ENCODE assay signal across 12 cellular contexts in the genomic region with DNA sequence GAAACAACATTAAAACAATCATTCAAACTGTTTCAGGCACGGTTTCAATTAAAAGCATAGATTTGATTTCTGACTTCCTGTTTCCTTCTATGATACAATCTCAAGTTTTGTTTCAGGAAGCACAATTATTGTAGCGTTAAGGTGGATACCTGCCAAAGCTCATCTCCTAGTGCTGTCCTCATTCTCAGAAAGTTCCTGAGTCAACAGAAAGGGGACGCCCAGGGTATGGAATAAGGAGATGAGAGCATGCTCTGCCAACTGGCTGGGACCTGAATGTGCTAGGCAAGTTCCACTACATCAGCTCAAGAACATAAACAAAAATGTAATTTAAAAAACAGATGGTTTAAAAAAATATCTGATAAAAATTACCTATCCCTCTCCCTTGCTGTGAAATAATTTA. TPM values are rescaled to one million over a fixed set of nuclear protein-coding genes. Genes with fewer than 3 reads are reported as not detected.
A peak's percentile ranks its signal among the peaks of the same experiment; 100 is the strongest.
DNase-seq lines count a peak whose midpoint lies in the region; ATAC-seq, FAIRE-seq and TF ChIP-seq lines count a peak whose summit lies in the region.
"Had no signal": no experiment of that assay in that cellular context is flagged by ENCODE, and none has a peak within 500 bp of the region (broad histone marks: within the 10 kb centered on the region; RNA-seq: fewer than 3 reads in every experiment).

No MANE protein-coding gene starts in this region.

- intact Hi-C loops in Calu3 (cut with micrococcal nuclease; ENCODE audit: unreplicated experiment) = no loop called here

- CTCF ChIA-PET in Calu3 (lab: Charles Lee) = interaction anchor here (1.3 kb wide), 1 partner anchor 142 kb away, joined by 7 read pairs; no protein-coding TSS in a partner anchor

- peak overlapping the region; percentile 78 for H3K27ac Mint-ChIP-seq in Calu3 (ENCODE audit: unreplicated experiment)
- peak overlapping the region; percentile 83 to 91 for H3K27ac Mint-ChIP-seq in natural killer cell treated with Interleukin-12 subunit alpha and Interleukin-12 subunit beta and Interleukin-15 and Interleukin-18, amount 100 ng/mL, for 72 hours

- no peak for DNase-seq in Calu3
- DNase-seq in NB4 (ENCODE audit: low read depth) = peak; percentile 36
- peak; percentile 58 for DNase-seq in bronchial epithelial cell (ENCODE audit: low read depth)
- DNase-seq in natural killer cell treated with Interleukin-12 subunit alpha and Interleukin-12 subunit beta and Interleukin-15 and Interleukin-18, amount 100 ng/mL, for 72 hours (ENCODE audit: low spot score) = no peak
- DNase-seq in NCI-H1694 (lab: John Stamatoyannopoulos, UW) = no peak
- DNase-seq in cortex of kidney (lab: John Stamatoyannopoulos, UW) = no peak
- DNase-seq in H54 (ENCODE audit: insufficient read length, low spot score) = no peak
- DNase-seq: amygdala, IMR-90 had no signal

- no peaks in the 10 kb centered on the region for H3K27me3 ChIP-seq in bronchial epithelial cell (ENCODE audit: control insufficient read depth, insufficient read depth, low read length)

- no peaks in the 10 kb centered on the region for H3K27me3 Mint-ChIP-seq in Calu3 (ENCODE audit: unreplicated experiment)
- H3K27me3 Mint-ChIP-seq in natural killer cell treated with Interleukin-12 subunit alpha and Interleukin-12 subunit beta and Interleukin-15 and Interleukin-18, amount 100 ng/mL, for 72 hours = no peaks in the 10 kb centered on the region

- no peaks in the 10 kb centered on the region for H3K9me3 Mint-ChIP-seq in Calu3 (ENCODE audit: low read depth, unreplicated experiment)
- no peaks in the 10 kb centered on the region for H3K9me3 Mint-ChIP-seq in natural killer cell treated with Interleukin-12 subunit alpha and Interleukin-12 subunit beta and Interleukin-15 and Interleukin-18, amount 100 ng/mL, for 72 hours

- peaks cover 30% of the 10 kb centered on the region for H3K36me3 Mint-ChIP-seq in Calu3 (ENCODE audit: insufficient read depth, unreplicated experiment)
- no peaks in the 10 kb centered on the region for H3K36me3 Mint-ChIP-seq in natural killer cell treated with Interleukin-12 subunit alpha and Interleukin-12 subunit beta and Interleukin-15 and Interleukin-18, amount 100 ng/mL, for 72 hours

- TF ChIP-seq CTCF in Calu3 (IDR thresholded peaks at IDR 0.05; ENCODE audit: unreplicated experiment) (no peak), NB4 (IDR thresholded peaks at IDR 0.05; ENCODE audit: low read depth, low read length) (no peak), bronchial epithelial cell (IDR thresholded peaks at IDR 0.05; ENCODE audit: insufficient read depth, low read length, severe bottlenecking) (peak; percentile 33)

- no peak overlapping the region for H3K4me3 Mint-ChIP-seq in Calu3 (ENCODE audit: low read depth, unreplicated experiment)
- peak overlapping the region; percentile 59 for H3K4me3 Mint-ChIP-seq in natural killer cell treated with Interleukin-12 subunit alpha and Interleukin-12 subunit beta and Interleukin-15 and Interleukin-18, amount 100 ng/mL, for 72 hours

- peaks cover 6% of the 10 kb centered on the region for H3K36me3 ChIP-seq in bronchial epithelial cell (ENCODE audit: control insufficient read depth, insufficient read depth, low read length)

- ATAC-seq in natural killer cell treated with Interleukin-12 subunit alpha and Interleukin-12 subunit beta and Interleukin-15 and Interleukin-18, amount 100 ng/mL, for 72 hours = no peak
- ATAC-seq in GM21447 (IDR thresholded peaks at IDR 0.05; ENCODE audit: unreplicated experiment) = no peak
- ATAC-seq: HCT116 had no signal

- no TSS peak for BruUV-seq in Calu3 (replicated peaks; lab: Mats Ljungman, UMichigan)

- no peak for FAIRE-seq in bronchial epithelial cell (lab: Jason Lieb, UNC)
- no peak for FAIRE-seq in H54 (lab: Jason Lieb, UNC)
- FAIRE-seq: GM12892 had no signal

- H3K4me3 ChIP-seq in NB4 (ENCODE audit: low read depth, low read length) = no peak overlapping the region
- H3K4me3 ChIP-seq in bronchial epithelial cell (ENCODE audit: low read depth, low read length) = no peak overlapping the region

- H3K4me1 Mint-ChIP-seq in Calu3 (ENCODE audit: low read depth, unreplicated experiment) = peaks cover 27% of the 10 kb centered on the region
- H3K4me1 Mint-ChIP-seq in natural killer cell treated with Interleukin-12 subunit alpha and Interleukin-12 subunit beta and Interleukin-15 and Interleukin-18, amount 100 ng/mL, for 72 hours (ENCODE audit: low read depth in 2 of 2) = peaks cover 24 to 32% of the 10 kb centered on the region in 2 donors

- no peak for TF ChIP-seq POLR2A in NB4 (IDR thresholded peaks at IDR 0.05; ENCODE audit: extremely low read depth, insufficient read length)
- TF ChIP-seq POLR2A in H54 (IDR thresholded peaks at IDR 0.05; ENCODE audit: low read depth, low read length) = no peak

RNA-seq across cellular contexts. Expression of a gene that starts 2.1 kb away (rescaled TPM):
- total RNA-seq in Calu3 (2022) = 34.1 and 54.0 TPM in 2 replicates
- total RNA-seq in bronchial epithelial cell = 1.8 and 5.8 TPM in 2 replicates
- total RNA-seq in natural killer cell treated with Interleukin-12 subunit alpha and Interleukin-12 subunit beta and Interleukin-15 and Interleukin-18, amount 100 ng/mL, for 72 hours = 10 to 100 TPM; 29.4 to 49.0 TPM

Comparison
In these comparisons a context has a peak if more than half of its experiments do, and no peak if none do; other contexts are left out.
1. DNase-seq: peak in NB4 (single experiment) and bronchial epithelial cell (single experiment); none in Calu3 (single experiment), natural killer cell treated with Interleukin-12 subunit alpha and Interleukin-12 subunit beta and Interleukin-15 and Interleukin-18, amount 100 ng/mL, for 72 hours (single experiment), NCI-H1694 (single experiment), cortex of kidney (single experiment) and H54 (single experiment).